11 cellular contexts compared by ENCODE assay signal in genomic region chr2:174076948-174077347, GRCh38.
"Had no signal": no experiment of that assay in that cellular context is flagged by ENCODE, and none has a peak within 500 bp of the region (broad histone marks: within the 10 kb centered on the region; RNA-seq: fewer than 3 reads in every experiment).

No MANE protein-coding gene starts in this region.

- ATAC-seq: activated T-cell treated with anti-CD3 and anti-CD28 coated beads, Interleukin-2, amount 50 U/mL, for 4 hours; effector memory CD8-positive, alpha-beta T cell; gastroesophageal sphincter; natural killer cell had no signal

- DNase-seq: activated CD4-positive, alpha-beta memory T cell treated with anti-CD3 and anti-CD28 coated beads for 36 hours; activated gamma-delta T cell; activated T-cell treated with anti-CD3 and anti-CD28 coated beads, Interleukin-2, amount 50 U/mL, for 4 hours; amygdala; cerebellar nuclear complex; effector memory CD8-positive, alpha-beta T cell; left ventricle myocardium inferior; natural killer cell; posterior cingulate gyrus; thyroid gland had no signal

- H3K27ac ChIP-seq: gastroesophageal sphincter, left ventricle myocardium inferior, thyroid gland had no signal
